Comparison of ENCODE assay signal across 8 cellular contexts in genomic region chr7:122137291-122138077, GRCh38. TPM values are rescaled to one million over a fixed set of nuclear protein-coding genes. Genes with fewer than 3 reads are reported as not detected.
DNase-seq lines count a peak whose midpoint lies in the region; ATAC-seq and TF ChIP-seq lines count a peak whose summit lies in the region.

No MANE protein-coding gene starts in this region.

- no peak overlapping the region for H3K27ac Mint-ChIP-seq in CD8-positive, alpha-beta T cell
- H3K27ac Mint-ChIP-seq in neural progenitor cell = no peak overlapping the region

- TF ChIP-seq POLR2A in esophagus muscularis mucosa (IDR thresholded peaks at IDR 0.05; ENCODE audit: low read depth) (no peak), GM18505 (IDR thresholded peaks at IDR 0.05; ENCODE audit: borderline replicate concordance, extremely low read depth, insufficient read depth, insufficient read length) (no peak)

- no peaks in the 10 kb centered on the region for H3K9me3 Mint-ChIP-seq in CD8-positive, alpha-beta T cell
- no peaks in the 10 kb centered on the region for H3K9me3 Mint-ChIP-seq in neural progenitor cell

- no peak for DNase-seq in CD8-positive, alpha-beta T cell
- peak; percentile 61 for DNase-seq in OCI-M1 (lab: John Stamatoyannopoulos, UW)
- no peak for DNase-seq in esophagus muscularis mucosa (ENCODE audit: extremely low spot score)
- DNase-seq in neural progenitor cell (ENCODE audit: low spot score) = no peak
- no peak for DNase-seq in stimulated activated CD4-positive, alpha-beta T cell treated with anti-CD3 and anti-CD28 coated beads, Interleukin-2, amount 100 ng/mL, for 48 hours
- no peak for DNase-seq in stimulated activated naive CD4-positive, alpha-beta T cell treated with Interleukin-2 at 50 U/mL for 16 hours (lab: John Stamatoyannopoulos, UW)
- DNase-seq in activated effector memory CD4-positive, alpha-beta T cell treated with anti-CD3 and anti-CD28 coated beads, Interleukin-2, amount 50 U/mL, for 16 hours = no peak

- H3K36me3 Mint-ChIP-seq in CD8-positive, alpha-beta T cell = no peaks in the 10 kb centered on the region
- peaks cover 17% of the 10 kb centered on the region for H3K36me3 Mint-ChIP-seq in neural progenitor cell

- H3K36me3 ChIP-seq in CD8-positive, alpha-beta T cell (ENCODE audit: insufficient read depth, low read length) = no peaks in the 10 kb centered on the region
- H3K36me3 ChIP-seq in esophagus muscularis mucosa (peaks cover 0 to 11% (median 4%) of the 10 kb centered on the region in 4 donors), neural progenitor cell (no peaks in the 10 kb centered on the region)

- H4K20me1 ChIP-seq in neural progenitor cell (ENCODE audit: low read depth) = peaks cover 87% of the 10 kb centered on the region

- CTCF ChIA-PET in CD8-positive, alpha-beta T cell (lab: Charles Lee) = no interaction called here

- peak overlapping the region; percentile 40 for H3K4me2 ChIP-seq in neural progenitor cell

- H3K4me3 ChIP-seq in CD8-positive, alpha-beta T cell (ENCODE audit: low read depth, low read length) = no peak overlapping the region
- peak overlapping the region; percentile 25 to 49 (median 42) for H3K4me3 ChIP-seq in esophagus muscularis mucosa
- H3K4me3 ChIP-seq in neural progenitor cell = no peak overlapping the region

- intact Hi-C loops in CD8-positive, alpha-beta T cell (cut with DNase I, micrococcal nuclease) = no loop called here
- intact Hi-C loops in esophagus muscularis mucosa (cut with DNase I) = no loop called here

- H3K4me1 ChIP-seq in CD8-positive, alpha-beta T cell (ENCODE audit: insufficient read depth, low read length) = peaks cover 7% of the 10 kb centered on the region
- H3K4me1 ChIP-seq in esophagus muscularis mucosa (peaks cover 12 to 37% (median 34%) of the 10 kb centered on the region in 4 donors), neural progenitor cell (peaks cover 49% of the 10 kb centered on the region)

- H2AFZ ChIP-seq in neural progenitor cell (replicated peaks) = no peak overlapping the region

- WGBS in esophagus muscularis mucosa = 25% methylated on average over 5 of the region's 5 CpGs

- no peak overlapping the region for H3K9ac ChIP-seq in neural progenitor cell

- peaks cover 11% of the 10 kb centered on the region for H3F3A ChIP-seq in neural progenitor cell (ENCODE audit: low read depth)

- no peak for TF ChIP-seq EP300 in esophagus muscularis mucosa (IDR thresholded peaks at IDR 0.05)

- H3K27me3 ChIP-seq in CD8-positive, alpha-beta T cell (ENCODE audit: insufficient read depth, low read length) = no peaks in the 10 kb centered on the region
- H3K27me3 ChIP-seq in esophagus muscularis mucosa (no peaks in the 10 kb centered on the region), neural progenitor cell (no peaks in the 10 kb centered on the region)

- peak overlapping the region; percentile 53 for H3K4me3 Mint-ChIP-seq in CD8-positive, alpha-beta T cell
- no peak overlapping the region for H3K4me3 Mint-ChIP-seq in neural progenitor cell

- peaks cover 4% of the 10 kb centered on the region for H3K27me3 Mint-ChIP-seq in CD8-positive, alpha-beta T cell (ENCODE audit: low read depth)
- H3K27me3 Mint-ChIP-seq in neural progenitor cell (ENCODE audit: insufficient read depth, low read depth) = peaks cover 2% of the 10 kb centered on the region

- no peaks in the 10 kb centered on the region for H3K9me3 ChIP-seq in CD8-positive, alpha-beta T cell (ENCODE audit: low read length)
- H3K9me3 ChIP-seq in esophagus muscularis mucosa = no peaks in the 10 kb centered on the region
- H3K9me3 ChIP-seq in neural progenitor cell (ENCODE audit: low read depth) = no peaks in the 10 kb centered on the region

- peaks cover 16% of the 10 kb centered on the region for H3K4me1 Mint-ChIP-seq in CD8-positive, alpha-beta T cell (ENCODE audit: low read depth)
- H3K4me1 Mint-ChIP-seq in neural progenitor cell = peaks cover 29% of the 10 kb centered on the region

- ATAC-seq in CD8-positive, alpha-beta T cell = no peak
- no peak for ATAC-seq in GM18505 (IDR thresholded peaks at IDR 0.05; ENCODE audit: unreplicated experiment)

- no peak overlapping the region for H3K27ac ChIP-seq in CD8-positive, alpha-beta T cell (ENCODE audit: low read depth, low read length)
- H3K27ac ChIP-seq in esophagus muscularis mucosa (replicated peaks in 1 of 4) (peak overlapping the region in 2 of 4 donors; percentile 18 to 34), neural progenitor cell (peak overlapping the region; percentile 52)

- TF ChIP-seq CTCF in CD8-positive, alpha-beta T cell (IDR thresholded peaks at IDR 0.05) = no peak
- TF ChIP-seq CTCF in esophagus muscularis mucosa (IDR thresholded peaks at IDR 0.05) (no peak), neural progenitor cell (IDR thresholded peaks at IDR 0.05) (no peak)

- POLR2A ChIA-PET in CD8-positive, alpha-beta T cell (lab: Charles Lee) = no interaction called here

- peaks cover 100% of the 10 kb centered on the region for H3K79me2 ChIP-seq in neural progenitor cell (ENCODE audit: low read depth)

RNA-seq across cellular contexts. Expression of gene AASS, which starts 6.6 kb away (rescaled TPM):
- total RNA-seq in CD8-positive, alpha-beta T cell = under 1 TPM; 0.84 to 0.86 TPM
- 10 to 100 TPM; 27.4 to 63.6 (median 38.1) TPM for total RNA-seq in esophagus muscularis mucosa
- 185 and 264 TPM in 2 replicates for total RNA-seq in neural progenitor cell (ENCODE audit: low replicate concordance)

Comparison
In these comparisons a context has a peak if more than half of its experiments do, and no peak if none do; other contexts are left out.
1. H3K4me3 ChIP-seq: peak in esophagus muscularis mucosa (4 of 4); none in CD8-positive, alpha-beta T cell (single experiment) and neural progenitor cell (single experiment).
2. RNA of gene AASS, which starts 6.6 kb away (total RNA-seq): 185 to 264 TPM in neural progenitor cell and 27.4 to 63.6 TPM in esophagus muscularis mucosa; 0.84 to 0.86 TPM in CD8-positive, alpha-beta T cell; every median in the first group is over 10 times any median in the second.